8 cellular contexts compared by ENCODE assay signal in the genomic region with DNA sequence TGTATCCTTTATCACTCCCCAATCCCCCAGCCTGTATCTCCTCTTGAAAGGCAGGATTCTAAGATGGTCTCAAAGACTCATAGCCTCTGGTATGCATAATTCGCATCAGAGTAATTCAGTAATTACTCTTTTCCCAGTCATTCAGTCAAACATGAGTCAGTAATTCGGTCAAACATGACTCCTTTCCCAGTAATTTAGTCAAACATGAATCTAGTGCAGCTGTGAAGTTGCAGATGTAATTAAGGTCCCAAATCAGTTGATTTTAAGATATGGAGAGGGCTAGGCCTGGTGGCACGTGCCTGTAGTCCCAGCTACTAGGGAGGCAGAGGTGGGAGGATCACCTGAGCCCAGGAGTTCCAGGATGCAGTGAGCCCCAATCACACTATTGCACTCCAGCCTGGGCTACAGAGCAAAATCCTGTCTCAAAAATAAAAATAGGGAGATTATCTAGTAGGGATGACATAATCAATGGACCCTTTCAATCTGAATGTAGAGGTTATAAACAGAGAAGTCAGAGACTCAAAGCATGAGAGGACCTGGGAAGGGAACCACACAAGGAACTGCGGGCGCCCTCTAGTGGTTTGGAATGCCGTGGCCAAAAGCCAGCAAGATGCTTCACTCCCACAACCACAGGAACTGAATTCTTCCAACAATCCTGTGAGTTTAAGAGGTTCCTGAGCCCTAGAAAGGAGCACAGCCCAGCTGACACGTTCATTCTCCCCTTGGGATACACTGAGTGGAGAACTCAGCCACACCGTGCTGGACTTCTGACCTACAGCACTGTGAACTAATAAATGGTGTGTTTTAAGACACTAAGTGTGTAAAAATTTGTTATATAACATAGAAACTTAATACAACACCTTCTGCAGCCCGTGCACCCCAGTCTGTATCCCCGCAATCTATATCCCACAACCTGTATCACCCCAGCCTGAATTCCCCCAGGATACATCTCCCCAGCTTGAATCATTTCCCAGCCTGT. TPM values are rescaled to one million over a fixed set of nuclear protein-coding genes. Genes with fewer than 3 reads are reported as not detected.
DNase-seq lines count a peak whose midpoint lies in the region; ATAC-seq, FAIRE-seq and TF ChIP-seq lines count a peak whose summit lies in the region.

No MANE protein-coding gene starts in this region.

- intact Hi-C loops in breast epithelium (cut with DNase I; ENCODE audit: low total_unique reads), result no loop called here

- dilution Hi-C loops in keratinocyte (cut with MboI; ENCODE audit: extremely low pct_ligation_motif_present, low sequenced_read_pairs), result no loop called here

- H3K4me1 ChIP-seq in breast epithelium, result no peaks in the 10 kb centered on the region
- H3K4me1 ChIP-seq in keratinocyte (ENCODE audit: control insufficient read depth, extremely low read depth, insufficient read depth, low read length), result peaks cover 18% of the 10 kb centered on the region

- no peaks in the 10 kb centered on the region for H3K27me3 ChIP-seq in breast epithelium
- no peaks in the 10 kb centered on the region for H3K27me3 ChIP-seq in keratinocyte (ENCODE audit: control insufficient read depth, extremely low read depth, insufficient read depth, low read length)

- ATAC-seq in GM18519 (IDR thresholded peaks at IDR 0.05; ENCODE audit: low FRiP score, unreplicated experiment), result no peak

- H3K79me2 ChIP-seq in keratinocyte (ENCODE audit: control insufficient read depth, insufficient read depth, low read length), result no peaks in the 10 kb centered on the region

- peak overlapping the region; percentile 28 for H3K4me2 ChIP-seq in keratinocyte (ENCODE audit: control insufficient read depth, extremely low read depth, insufficient read depth, low read depth, low read length)

- H3K9me1 ChIP-seq in keratinocyte (ENCODE audit: control insufficient read depth, extremely low read depth, insufficient read depth, low read length), result no peaks in the 10 kb centered on the region

- DNase-seq in DMS 273 (lab: John Stamatoyannopoulos, UW; ENCODE audit: unreplicated experiment) (peak; percentile 93), HFF-Myc (ENCODE audit: extremely low read depth, low read depth) (peak; percentile 54), NCI-H2227 (lab: John Stamatoyannopoulos, UW; ENCODE audit: unreplicated experiment) (peak; percentile 83), breast epithelium (ENCODE audit: low spot score in 2 of 2) (peak; percentile 70 to 88), keratinocyte (ENCODE audit: low read depth, low spot score) (peak; percentile 40)
- DNase-seq in stimulated activated CD4-positive, alpha-beta T cell treated with anti-CD3 and anti-CD28 coated beads, Interleukin-1b, Interleukin-23, amount 100 ng/mL, for 4 hours (ENCODE audit: low read depth in 2 of 2), result peak; percentile 71 to 72

- FAIRE-seq in keratinocyte (lab: Jason Lieb, UNC), result peak; percentile 36

- H3K27ac ChIP-seq in breast epithelium (no peak overlapping the region), keratinocyte (ENCODE audit: control insufficient read depth, insufficient read depth, low read length) (no peak overlapping the region)

- no peaks in the 10 kb centered on the region for H4K20me1 ChIP-seq in keratinocyte (ENCODE audit: control insufficient read depth, extremely low read depth, insufficient read depth, low read length)

- no peak overlapping the region for H3K9ac ChIP-seq in keratinocyte (ENCODE audit: control insufficient read depth, extremely low read depth, insufficient read depth, low read length)

- TF ChIP-seq CTCF in HFF-Myc (IDR thresholded peaks at IDR 0.05; ENCODE audit: low read depth, low read length, missing control alignments) (peak; percentile 97), WI38 (IDR thresholded peaks at IDR 0.05; ENCODE audit: low read depth, low read length) (peak; percentile 80), breast epithelium (IDR thresholded peaks at IDR 0.05) (peak; percentile 47 to 71 (median 48)), keratinocyte (optimal IDR thresholded peaks at IDR 0.05 in 1 of 3, IDR thresholded peaks at IDR 0.05 in 1 of 3, conservative IDR thresholded peaks at IDR 0.05 in 1 of 3; ENCODE audit: extremely low read depth in 1 of 3, insufficient read depth in 2 of 3, low read length in 3 of 3) (peak; percentile 77 to 95 (median 80))

- TF ChIP-seq POLR2A in breast epithelium (IDR thresholded peaks at IDR 0.05), result no peak

- H2AFZ ChIP-seq in keratinocyte (ENCODE audit: control insufficient read depth, low read length), result peak overlapping the region; percentile 56

- no peak overlapping the region for H3K4me3 ChIP-seq in HFF-Myc (replicated peaks; ENCODE audit: low read depth, low read length)
- H3K4me3 ChIP-seq in WI38 (ENCODE audit: low read depth, low read length), result no peak overlapping the region
- no peak overlapping the region for H3K4me3 ChIP-seq in breast epithelium
- H3K4me3 ChIP-seq in keratinocyte (ENCODE audit: control insufficient read depth in 2 of 3, extremely low read depth in 1 of 3, insufficient read depth in 2 of 3, low read depth in 1 of 3, low read length in 3 of 3), result no peak overlapping the region

- H3K9me3 ChIP-seq in breast epithelium (no peaks in the 10 kb centered on the region), keratinocyte (ENCODE audit: control insufficient read depth, low read depth, low read length) (no peaks in the 10 kb centered on the region)

- no peaks in the 10 kb centered on the region for H3K36me3 ChIP-seq in breast epithelium
- H3K36me3 ChIP-seq in keratinocyte (ENCODE audit: control insufficient read depth in 2 of 2, extremely low read depth in 1 of 2, insufficient read depth in 2 of 2, low read length in 2 of 2), result no peaks in the 10 kb centered on the region

RNA-seq across cellular contexts. Expression of a gene that starts 14.3 kb away (rescaled TPM):
- total RNA-seq in breast epithelium, result 1 to 10 TPM; 3.9 to 6.4 (median 5.4) TPM
- 0.55 to 0.57 TPM (median 0.56 TPM) in 3 replicates for polyA plus RNA-seq in keratinocyte
- 0.29 TPM for polyA plus RNA-seq in keratinocyte (2011; ENCODE audit: low read depth)
- 0.15 and 0.16 TPM in 2 replicates for polyA plus RNA-seq in keratinocyte (2011; cell fraction: cytosol; rRNA removed)
- polyA plus RNA-seq in keratinocyte (2011; cell fraction: nucleus; rRNA removed), result 0.64 and 1.0 TPM in 2 replicates
- 0.14 and 0.55 TPM in 2 replicates for polyA plus RNA-seq in keratinocyte (2012; ENCODE audit: low replicate concordance)
- polyA minus RNA-seq in keratinocyte, result 0.49 to 1.3 TPM (median 0.75 TPM) in 3 replicates
- polyA minus RNA-seq in keratinocyte (2011; cell fraction: cytosol; rRNA and poly(A)+ RNA removed), result not detected
- 21.2 and 24.5 TPM in 2 replicates for polyA minus RNA-seq in keratinocyte (2011; cell fraction: nucleus; rRNA and poly(A)+ RNA removed)

RNA-seq across cellular contexts. Expression of a gene that starts 33.7 kb away (rescaled TPM):
- 10 to 100 TPM; 42.2 to 71.4 (median 69.4) TPM for total RNA-seq in breast epithelium
- polyA plus RNA-seq in keratinocyte, result 59.1 to 125 TPM (median 84.1 TPM) in 3 replicates
- 62.2 TPM for polyA plus RNA-seq in keratinocyte (2011; ENCODE audit: low read depth)
- polyA plus RNA-seq in keratinocyte (2011; cell fraction: cytosol; rRNA removed), result 59.9 and 192 TPM in 2 replicates
- polyA plus RNA-seq in keratinocyte (2011; cell fraction: nucleus; rRNA removed), result 117 and 139 TPM in 2 replicates
- polyA plus RNA-seq in keratinocyte (2012; ENCODE audit: low replicate concordance), result 60.2 and 64.0 TPM in 2 replicates
- polyA minus RNA-seq in keratinocyte, result 5.2 to 41.9 TPM (median 27.5 TPM) in 3 replicates
- 37.6 TPM for polyA minus RNA-seq in keratinocyte (2011; cell fraction: cytosol; rRNA and poly(A)+ RNA removed)
- polyA minus RNA-seq in keratinocyte (2011; cell fraction: nucleus; rRNA and poly(A)+ RNA removed), result 17.7 and 37.9 TPM in 2 replicates

Comparison
In these comparisons a context has a peak if more than half of its experiments do, and no peak if none do; other contexts are left out.
1. DNase-seq: peak in every context shown above with its lines; median percentile 93 in DMS 273; 83 in NCI-H2227; 79 in breast epithelium; 72 in stimulated activated CD4-positive, alpha-beta T cell treated with anti-CD3 and anti-CD28 coated beads, Interleukin-1b, Interleukin-23, amount 100 ng/mL, for 4 hours; 54 in HFF-Myc; 40 in keratinocyte.